ENCODE assay signal across 23 cellular contexts in genomic region chr4:184143770-184144564, GRCh38.
DNase-seq lines count a peak whose midpoint lies in the region; ATAC-seq and TF ChIP-seq lines count a peak whose summit lies in the region.
"Had no signal": no experiment of that assay in that cellular context is flagged by ENCODE, and none has a peak within 500 bp of the region (broad histone marks: within the 10 kb centered on the region; RNA-seq: fewer than 3 reads in every experiment).

No MANE protein-coding gene starts in this region.

- POLR2A ChIA-PET in Panc1 (lab: Charles Lee) (no interaction called here), Caco-2 (lab: Charles Lee) (no interaction called here)

- no peak overlapping the region for H3K27ac ChIP-seq in 22Rv1
- H3K27ac ChIP-seq in Panc1 (ENCODE audit: low read length) = no peak overlapping the region
- H3K27ac ChIP-seq in sigmoid colon = no peak overlapping the region
- H3K27ac ChIP-seq: BLaER1 treated with 17β-estradiol and CSF1 and Interleukin-3, amounts not matched to agents 10 nM and 100 nM; cardiac muscle cell; dorsolateral prefrontal cortex; epithelial cell of prostate; heart right ventricle had no signal

- WGBS in sigmoid colon, 2 donors = 82 to 86% methylated on average over 15 of the region's 15 CpGs

- H3K36me3 ChIP-seq in Panc1 (ENCODE audit: control insufficient read depth, insufficient read depth, low read length) (no peaks in the 10 kb centered on the region), sigmoid colon (no peaks in the 10 kb centered on the region), Caco-2 (ENCODE audit: control insufficient read depth, insufficient read depth, low read length) (no peaks in the 10 kb centered on the region)
- H3K36me3 ChIP-seq: BLaER1 treated with 17β-estradiol and CSF1 and Interleukin-3, amounts not matched to agents 10 nM and 100 nM; cardiac muscle cell; heart right ventricle had no signal

- in situ Hi-C loops in Panc1 (cut with HindIII; ENCODE audit: low pct_unique_long_range_greater_than_20kb, low sequenced_read_pairs) = no loop called here

- H3K9me3 ChIP-seq in Panc1 (ENCODE audit: control insufficient read depth, insufficient read depth, low read depth, low read length) (no peaks in the 10 kb centered on the region), sigmoid colon (peaks cover 0 to under 1% (median 0%) of the 10 kb centered on the region in 4 donors), Caco-2 (no peaks in the 10 kb centered on the region)

- no peak for TF ChIP-seq EP300 in sigmoid colon (IDR thresholded peaks at IDR 0.05)

- H3K27ac Mint-ChIP-seq in Caco-2 (ENCODE audit: unreplicated experiment) = no peak overlapping the region
- H3K27ac Mint-ChIP-seq: activated naive CD4-positive, alpha-beta T cell treated with anti-CD3 and anti-CD28 coated beads for 36 hours; activated T-cell treated with anti-CD3 and anti-CD28 coated beads, Interleukin-2, amount 50 U/mL, for 72 hours had no signal

- H3K27me3 ChIP-seq in Panc1 (ENCODE audit: control insufficient read depth, insufficient read depth, low read length) = no peaks in the 10 kb centered on the region
- H3K27me3 ChIP-seq in sigmoid colon = no peaks in the 10 kb centered on the region
- H3K27me3 ChIP-seq in Caco-2 (replicated peaks; ENCODE audit: control insufficient read depth, insufficient read depth, low read length) = no peaks in the 10 kb centered on the region
- H3K27me3 ChIP-seq: BLaER1 treated with 17β-estradiol and CSF1 and Interleukin-3, amounts not matched to agents 10 nM and 100 nM; cardiac muscle cell; dorsolateral prefrontal cortex had no signal

- TF ChIP-seq CTCF in 22Rv1 (IDR thresholded peaks at IDR 0.05) = peak; percentile 36
- TF ChIP-seq CTCF in GM12873 (IDR thresholded peaks at IDR 0.05; ENCODE audit: insufficient read depth, low read depth, low read length, missing control alignments) = peak; percentile 42
- TF ChIP-seq CTCF in Panc1 (IDR thresholded peaks at IDR 0.05) = peak; percentile 52
- no peak for TF ChIP-seq CTCF in sigmoid colon (IDR thresholded peaks at IDR 0.05)
- TF ChIP-seq CTCF in Caco-2 (IDR thresholded peaks at IDR 0.05; ENCODE audit: insufficient read depth in 1 of 2, low read depth in 1 of 2, low read length in 1 of 2, severe bottlenecking in 1 of 2, unreplicated experiment in 1 of 2) = peak in 1 of 2 experiments; percentile 2
- TF ChIP-seq CTCF in omental fat pad (IDR thresholded peaks at IDR 0.05) = no peak

- H3K4me1 ChIP-seq in Panc1 (ENCODE audit: control insufficient read depth, insufficient read depth, low read length) (no peaks in the 10 kb centered on the region), sigmoid colon (peaks cover 0 to 13% (median 10%) of the 10 kb centered on the region in 4 donors), Caco-2 (no peaks in the 10 kb centered on the region)

- intact Hi-C loops in Panc1 (cut with micrococcal nuclease; ENCODE audit: unreplicated experiment) = no loop called here
- intact Hi-C loops in sigmoid colon (cut with DNase I) = no loop called here
- intact Hi-C loops in Caco-2 (cut with micrococcal nuclease; ENCODE audit: unreplicated experiment) = no loop called here

- H3K36me3 Mint-ChIP-seq in Caco-2 (ENCODE audit: insufficient read depth, unreplicated experiment) = no peaks in the 10 kb centered on the region

- BruUV-seq in Panc1 (replicated peaks; lab: Mats Ljungman, UMichigan) = no TSS peak
- no TSS peak for BruUV-seq in Caco-2 (replicated peaks; lab: Mats Ljungman, UMichigan)

- DNase-seq in Panc1 (ENCODE audit: low read depth, low spot score) (no peak), islet precursor cell (peak; percentile 58), sigmoid colon (no peak), Caco-2 (no peak), omental fat pad (ENCODE audit: low spot score) (no peak)
- DNase-seq: activated naive CD4-positive, alpha-beta T cell treated with anti-CD3 and anti-CD28 coated beads for 36 hours; activated T-cell treated with anti-CD3 and anti-CD28 coated beads, Interleukin-2, amount 50 U/mL, for 72 hours; Calu3; dorsolateral prefrontal cortex; NCI-H1092; NCI-H187 treated with DMSO at 0.1 percent for 48 hours; OCI-M1; SHP77 treated with DMSO at 0.1 percent for 48 hours; stimulated activated CD4-positive, alpha-beta T cell treated with anti-CD3 and anti-CD28 coated beads, Interleukin-12 subunit alpha, Interleukin-12 subunit beta, amount 100 ng/mL, for 4 hours; SW 1271 had no signal

- TF ChIP-seq POLR2A in sigmoid colon (IDR thresholded peaks at IDR 0.05) = no peak

- no peaks in the 10 kb centered on the region for H3K9me3 Mint-ChIP-seq in Caco-2 (ENCODE audit: unreplicated experiment)
- H3K9me3 Mint-ChIP-seq: activated naive CD4-positive, alpha-beta T cell treated with anti-CD3 and anti-CD28 coated beads for 36 hours; activated T-cell treated with anti-CD3 and anti-CD28 coated beads, Interleukin-2, amount 50 U/mL, for 72 hours had no signal

- peaks cover 8% of the 10 kb centered on the region for H3K27me3 Mint-ChIP-seq in Caco-2 (ENCODE audit: insufficient read depth, unreplicated experiment)

- no peak overlapping the region for H3K4me3 Mint-ChIP-seq in Caco-2 (ENCODE audit: unreplicated experiment)
- H3K4me3 Mint-ChIP-seq: activated naive CD4-positive, alpha-beta T cell treated with anti-CD3 and anti-CD28 coated beads for 36 hours; activated T-cell treated with anti-CD3 and anti-CD28 coated beads, Interleukin-2, amount 50 U/mL, for 72 hours had no signal

- ATAC-seq in Panc1 (no peak), omental fat pad (ENCODE audit: low FRiP score) (no peak), esophagus mucosa (no peak)

- no peaks in the 10 kb centered on the region for H3K4me1 Mint-ChIP-seq in Caco-2 (ENCODE audit: low read depth, unreplicated experiment)

- H3K4me3 ChIP-seq in Panc1 (ENCODE audit: low read depth in 2 of 2, low read length in 2 of 2) (no peak overlapping the region), sigmoid colon (no peak overlapping the region), Caco-2 (ENCODE audit: low read depth, low read length) (no peak overlapping the region)
- H3K4me3 ChIP-seq: BLaER1 treated with 17β-estradiol and CSF1 and Interleukin-3, amounts not matched to agents 10 nM and 100 nM; cardiac muscle cell; dorsolateral prefrontal cortex; heart right ventricle; lung had no signal

- CTCF ChIA-PET in Panc1 (lab: Charles Lee) (no interaction called here), Caco-2 (lab: Charles Lee) (interaction anchor here (0.6 kb wide), 1 partner anchor 272 kb away, joined by 3 read pairs; no protein-coding TSS in a partner anchor)

Comparison
In these comparisons a context has a peak if more than half of its experiments do, and no peak if none do; other contexts are left out.
1. CTCF ChIP-seq: peak in 22Rv1 (single experiment), GM12873 (single experiment) and Panc1 (single experiment); none in sigmoid colon (0 of 4) and omental fat pad (0 of 3).